10 cellular contexts compared by ENCODE assay signal in the genomic region with DNA sequence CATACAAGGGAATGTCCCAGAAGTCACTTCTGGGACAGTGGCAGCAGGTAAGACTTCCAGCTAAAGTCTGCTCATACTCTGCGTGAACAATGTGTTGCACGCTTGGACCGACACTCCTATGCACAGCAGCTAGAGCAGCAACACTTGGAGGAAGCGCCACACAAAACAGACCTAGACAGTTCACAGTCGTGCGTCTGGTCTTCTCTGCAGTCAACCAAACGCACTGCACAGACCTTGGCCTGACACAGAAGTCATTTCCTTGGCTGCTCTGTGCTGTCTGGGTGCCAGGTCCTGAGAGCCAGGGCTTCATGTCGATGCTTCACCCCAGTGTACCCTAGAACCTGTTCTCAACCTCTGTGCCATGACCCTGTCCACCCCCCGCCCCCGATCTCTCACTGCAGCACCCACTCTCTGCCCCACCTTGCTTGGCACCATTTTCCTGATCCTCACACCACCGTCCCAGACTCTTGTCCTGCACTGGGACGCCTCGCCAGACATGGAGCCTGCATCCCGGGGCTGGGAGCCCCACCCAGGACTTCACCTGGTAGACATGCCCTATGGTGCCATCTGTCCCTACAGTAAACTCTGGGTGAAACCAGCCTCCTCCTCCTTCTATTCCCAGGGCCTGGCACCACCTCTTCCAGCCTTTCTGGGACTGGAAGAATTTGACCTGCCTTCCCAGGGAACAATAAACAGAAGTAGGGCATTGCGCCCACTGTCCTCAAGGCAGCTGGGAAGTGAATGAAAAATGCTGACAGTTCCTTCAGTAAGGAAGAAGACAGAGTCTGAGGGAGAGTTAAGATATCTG. TPM values are rescaled to one million over a fixed set of nuclear protein-coding genes. Genes with fewer than 3 reads are reported as not detected.
DNase-seq lines count a peak whose midpoint lies in the region; ATAC-seq and TF ChIP-seq lines count a peak whose summit lies in the region.
"Had no signal": no experiment of that assay in that cellular context is flagged by ENCODE, and none has a peak within 500 bp of the region (broad histone marks: within the 10 kb centered on the region; RNA-seq: fewer than 3 reads in every experiment).

No MANE protein-coding gene starts in this region.

- H3K4me3 ChIP-seq in LNCaP clone FGC (ENCODE audit: low read depth, low read length) = peak overlapping the region; percentile 5; the same call in 1 of the 2 replicates

- TF ChIP-seq CTCF in LNCaP clone FGC (IDR thresholded peaks at IDR 0.05; ENCODE audit: control insufficient read depth, extremely low read depth, insufficient read depth) = no peak

- ATAC-seq in left ventricle myocardium superior = peak; percentile 18
- ATAC-seq in GM18873 (IDR thresholded peaks at IDR 0.05; ENCODE audit: low FRiP score, unreplicated experiment) = no peak

- intact Hi-C loops in left ventricle myocardium superior (cut with micrococcal nuclease) = no loop called here

- peak; percentile 96 for DNase-seq in LNCaP clone FGC (ENCODE audit: low read depth)
- peak; percentile 44 for DNase-seq in activated effector memory CD4-positive, alpha-beta T cell treated with Interleukin-2 at 50 U/mL for 16 hours
- no peak for DNase-seq in left ventricle myocardium superior
- peak; percentile 10 for DNase-seq in stimulated activated naive CD4-positive, alpha-beta T cell treated with Interleukin-2 at 50 U/mL for 16 hours (lab: John Stamatoyannopoulos, UW)
- DNase-seq in EL = no peak
- DNase-seq in germinal center (ENCODE audit: low spot score) = no peak
- DNase-seq in AG08396 (ENCODE audit: low spot score) = no peak
- DNase-seq: NCI-H1417, T-helper 9 cell had no signal

RNA-seq across cellular contexts. Expression of a gene that starts 3.1 kb away (rescaled TPM):
- total RNA-seq in left ventricle myocardium superior = 1.2 TPM

Comparison
In these comparisons a context has a peak if more than half of its experiments do, and no peak if none do; other contexts are left out.
1. DNase-seq: peak in LNCaP clone FGC (single experiment), activated effector memory CD4-positive, alpha-beta T cell treated with Interleukin-2 at 50 U/mL for 16 hours (single experiment) and stimulated activated naive CD4-positive, alpha-beta T cell treated with Interleukin-2 at 50 U/mL for 16 hours (single experiment); none in left ventricle myocardium superior (single experiment), EL (single experiment), germinal center (single experiment) and AG08396 (single experiment).